Comparison of ENCODE assay signal across 34 cellular contexts in genomic region chr21:27085387-27085786, GRCh38.
A peak's percentile ranks its signal among the peaks of the same experiment; 100 is the strongest.
DNase-seq lines count a peak whose midpoint lies in the region; ATAC-seq and TF ChIP-seq lines count a peak whose summit lies in the region.
"Had no signal": no experiment of that assay in that cellular context is flagged by ENCODE, and none has a peak within 500 bp of the region (broad histone marks: within the 10 kb centered on the region; RNA-seq: fewer than 3 reads in every experiment).

No MANE protein-coding gene starts in this region.

- no peak for TF ChIP-seq CTCF in nephron (IDR thresholded peaks at IDR 0.05; ENCODE audit: unreplicated experiment in 3 of 3)
- no peak for TF ChIP-seq CTCF in psoas muscle (IDR thresholded peaks at IDR 0.05)
- TF ChIP-seq CTCF in gastrocnemius medialis (IDR thresholded peaks at IDR 0.05 in 4 of 5, conservative IDR thresholded peaks at IDR 0.05 in 1 of 5) = no peak

- peaks cover 4% of the 10 kb centered on the region for H3K4me1 ChIP-seq in psoas muscle
- peaks cover 7 to 23% of the 10 kb centered on the region in 2 donors for H3K4me1 ChIP-seq in gastrocnemius medialis
- H3K4me1 ChIP-seq: A549; BLaER1; BLaER1 treated with 17β-estradiol and CSF1 and Interleukin-3, amounts not matched to agents 10 nM and 100 nM; Caco-2 had no signal

- H3K36me3 Mint-ChIP-seq in nephron (ENCODE audit: low read depth) = no peaks in the 10 kb centered on the region
- H3K36me3 Mint-ChIP-seq in stimulated activated naive B cell treated with anti-CD40 and anti-IgM and Interleukin-4, amounts not matched to agents 10 μg/mL and 1 μg/mL and 100 μg/mL, for 72 hours = no peaks in the 10 kb centered on the region
- H3K36me3 Mint-ChIP-seq: CD14-positive monocyte; CD4-positive, alpha-beta memory T cell; CD4-positive, CD25-positive, alpha-beta regulatory T cell; CD8-positive, alpha-beta memory T cell; CD8-positive, alpha-beta T cell had no signal

- no peaks in the 10 kb centered on the region for H3K36me3 ChIP-seq in psoas muscle (ENCODE audit: insufficient read depth in 1 of 2, low read depth in 1 of 2)
- H3K36me3 ChIP-seq in gastrocnemius medialis = no peaks in the 10 kb centered on the region
- H3K36me3 ChIP-seq: BE2C; BLaER1; BLaER1 treated with 17β-estradiol and CSF1 and Interleukin-3, amounts not matched to agents 10 nM and 100 nM had no signal

- TF ChIP-seq POLR2A in gastrocnemius medialis (IDR thresholded peaks at IDR 0.05) = no peak

- DNase-seq in psoas muscle (no peak), renal cortical epithelial cell (ENCODE audit: low read depth) (peak; percentile 19), gastrocnemius medialis (peak in 1 of 2 donors; percentile 4), NCI-H2171 (lab: John Stamatoyannopoulos, UW) (no peak), head of caudate nucleus (no peak), DMS153 (lab: John Stamatoyannopoulos, UW) (no peak)
- no peak for DNase-seq in stimulated activated naive B cell treated with anti-CD40 and anti-IgM and Interleukin-4, amounts not matched to agents 10 μg/mL and 1 μg/mL and 100 μg/mL, for 72 hours
- DNase-seq: 8988T; ACHN; AML-193; BE2C; C1 segment of cervical spinal cord; Caco-2; Calu3; CD4-positive, alpha-beta memory T cell; CD4-positive, alpha-beta T cell; CD4-positive, CD25-positive, alpha-beta regulatory T cell; CD8-positive, alpha-beta memory T cell; CD8-positive, alpha-beta T cell; COR-L47; DMS 273 treated with DMSO at 0.1 percent for 48 hours; DMS53; DMS79; DMS79 treated with DMSO at 0.1 percent for 48 hours; DND-41; EL had no signal

- no peaks in the 10 kb centered on the region for H3K27me3 ChIP-seq in psoas muscle (ENCODE audit: insufficient read depth in 3 of 3, low read length in 2 of 3)
- no peaks in the 10 kb centered on the region for H3K27me3 ChIP-seq in gastrocnemius medialis
- H3K27me3 ChIP-seq: BE2C; BLaER1; BLaER1 treated with 17β-estradiol and CSF1 and Interleukin-3, amounts not matched to agents 10 nM and 100 nM had no signal

- peaks cover 23% of the 10 kb centered on the region for H3K4me1 Mint-ChIP-seq in nephron
- no peaks in the 10 kb centered on the region for H3K4me1 Mint-ChIP-seq in stimulated activated naive B cell treated with anti-CD40 and anti-IgM and Interleukin-4, amounts not matched to agents 10 μg/mL and 1 μg/mL and 100 μg/mL, for 72 hours
- H3K4me1 Mint-ChIP-seq: B cell; CD14-positive monocyte; CD4-positive, alpha-beta memory T cell; CD4-positive, CD25-positive, alpha-beta regulatory T cell; CD8-positive, alpha-beta memory T cell had no signal

- in situ Hi-C loops in gastrocnemius medialis (cut with MboI; ENCODE audit: low sequenced_read_pairs in 4 of 4) = no loop called here

- H3K4me3 ChIP-seq in psoas muscle (no peak overlapping the region), gastrocnemius medialis (no peak overlapping the region)
- H3K4me3 ChIP-seq: A549; BLaER1; BLaER1 treated with 17β-estradiol and CSF1 and Interleukin-3, amounts not matched to agents 10 nM and 100 nM had no signal

- 84 to 93% (median 84%) methylated on average over 1 of the region's 1 CpG for WGBS in psoas muscle, 3 donors

- H3K9me3 ChIP-seq in psoas muscle (no peaks in the 10 kb centered on the region), gastrocnemius medialis (no peaks in the 10 kb centered on the region)
- H3K9me3 ChIP-seq: A549; BE2C; BLaER1; BLaER1 treated with 17β-estradiol and CSF1 and Interleukin-3, amounts not matched to agents 10 nM and 100 nM; Caco-2 had no signal

- no peaks in the 10 kb centered on the region for H3K27me3 Mint-ChIP-seq in nephron (ENCODE audit: low read depth)
- no peaks in the 10 kb centered on the region for H3K27me3 Mint-ChIP-seq in stimulated activated naive B cell treated with anti-CD40 and anti-IgM and Interleukin-4, amounts not matched to agents 10 μg/mL and 1 μg/mL and 100 μg/mL, for 72 hours
- H3K27me3 Mint-ChIP-seq: B cell; CD4-positive, alpha-beta memory T cell; CD4-positive, alpha-beta T cell; CD4-positive, CD25-positive, alpha-beta regulatory T cell; CD8-positive, alpha-beta memory T cell had no signal

- intact Hi-C loops in psoas muscle (cut with DNase I) (no loop called here), gastrocnemius medialis (cut with DNase I; ENCODE audit: low total_unique reads) (no loop called here), head of caudate nucleus (cut with DNase I) (no loop called here)

- H3K4me3 Mint-ChIP-seq in nephron = no peak overlapping the region
- H3K4me3 Mint-ChIP-seq in stimulated activated naive B cell treated with anti-CD40 and anti-IgM and Interleukin-4, amounts not matched to agents 10 μg/mL and 1 μg/mL and 100 μg/mL, for 72 hours = no peak overlapping the region
- H3K4me3 Mint-ChIP-seq: B cell; CD14-positive monocyte; CD4-positive, alpha-beta memory T cell; CD4-positive, alpha-beta T cell; CD4-positive, CD25-positive, alpha-beta regulatory T cell; CD8-positive, alpha-beta memory T cell; CD8-positive, alpha-beta T cell had no signal

- H3K9me3 Mint-ChIP-seq in nephron = peaks cover 2% of the 10 kb centered on the region
- H3K9me3 Mint-ChIP-seq in stimulated activated naive B cell treated with anti-CD40 and anti-IgM and Interleukin-4, amounts not matched to agents 10 μg/mL and 1 μg/mL and 100 μg/mL, for 72 hours = peaks cover 0 to 6% of the 10 kb centered on the region in 2 donors

- peak overlapping the region; percentile 44 to 81 (median 63) for H3K27ac Mint-ChIP-seq in nephron
- H3K27ac Mint-ChIP-seq in stimulated activated naive B cell treated with anti-CD40 and anti-IgM and Interleukin-4, amounts not matched to agents 10 μg/mL and 1 μg/mL and 100 μg/mL, for 72 hours = no peak overlapping the region
- H3K27ac Mint-ChIP-seq: B cell; CD14-positive monocyte; CD4-positive, alpha-beta memory T cell; CD4-positive, alpha-beta T cell; CD4-positive, CD25-positive, alpha-beta regulatory T cell; CD8-positive, alpha-beta memory T cell; CD8-positive, alpha-beta T cell had no signal

- peak; percentile 54 to 94 (median 77) for ATAC-seq in psoas muscle
- ATAC-seq in gastrocnemius medialis = peak; percentile 77 to 95
- ATAC-seq in stimulated activated naive B cell treated with anti-CD40 and anti-IgM and Interleukin-4, amounts not matched to agents 10 μg/mL and 1 μg/mL and 100 μg/mL, for 72 hours (replicated peaks) = no peak
- ATAC-seq: A549; CD8-positive, alpha-beta T cell had no signal

- H3K27ac ChIP-seq in psoas muscle (no peak overlapping the region), gastrocnemius medialis (peak overlapping the region in 3 of 4 donors; percentile 0 to 63 (median 37))
- H3K27ac ChIP-seq: 22Rv1; A549; BLaER1; BLaER1 treated with 17β-estradiol and CSF1 and Interleukin-3, amounts not matched to agents 10 nM and 100 nM; C4-2B had no signal

Comparison
In these comparisons a context has a peak if more than half of its experiments do, and no peak if none do; other contexts are left out.
1. ATAC-seq: peak in psoas muscle (4 of 4) and gastrocnemius medialis (2 of 2); none in stimulated activated naive B cell treated with anti-CD40 and anti-IgM and Interleukin-4, amounts not matched to agents 10 μg/mL and 1 μg/mL and 100 μg/mL, for 72 hours (0 of 2).